ENCODE assay signal across 8 cellular contexts in the genomic region with DNA sequence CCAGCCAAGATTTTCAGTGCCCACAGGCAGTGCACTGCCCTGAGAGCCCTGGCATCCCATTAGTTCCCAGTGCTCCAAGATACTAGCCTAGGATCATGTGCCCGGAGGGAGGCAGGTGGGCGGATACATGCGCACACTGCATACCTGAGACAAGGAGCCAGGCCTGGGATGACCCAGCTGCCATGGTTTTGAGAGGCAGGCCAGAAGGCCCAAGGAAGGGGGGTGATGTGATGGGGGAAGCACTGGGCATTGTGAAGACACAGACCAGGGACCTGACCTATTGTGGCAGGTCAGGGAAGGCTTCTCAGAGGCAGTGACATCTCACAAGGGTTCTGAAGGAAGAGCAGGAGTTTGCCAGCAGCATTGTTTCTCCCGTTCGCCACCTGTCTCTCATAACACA. TPM values are rescaled to one million over a fixed set of nuclear protein-coding genes. Genes with fewer than 3 reads are reported as not detected.
DNase-seq lines count a peak whose midpoint lies in the region; ATAC-seq and TF ChIP-seq lines count a peak whose summit lies in the region.

No MANE protein-coding gene starts in this region.

- peaks cover 59% of the 10 kb centered on the region for H3K4me1 Mint-ChIP-seq in brain
- H3K4me1 Mint-ChIP-seq in mesothelial cell of epicardium = peaks cover 43% of the 10 kb centered on the region

- intact Hi-C loops in sciatic nerve (cut with DNase I) = no loop called here

- H3K4me3 ChIP-seq in AG10803 (ENCODE audit: low read length) = peak overlapping the region; percentile 84

- H3K27ac ChIP-seq in KOPT-K1 (ENCODE audit: low read depth, low read length, poor library complexity, severe bottlenecking) = peak overlapping the region; percentile 69

- peaks cover 5% of the 10 kb centered on the region for H3K36me3 Mint-ChIP-seq in brain
- H3K36me3 Mint-ChIP-seq in mesothelial cell of epicardium = peaks cover 12% of the 10 kb centered on the region

- H3K4me3 Mint-ChIP-seq in brain (peak overlapping the region in 4 of 5 experiments; percentile 28 to 78 (median 56)), mesothelial cell of epicardium (no peak overlapping the region)

- H3K9me3 ChIP-seq in KOPT-K1 (ENCODE audit: insufficient read depth, low read length, poor library complexity, severe bottlenecking) = no peaks in the 10 kb centered on the region

- H3K27ac Mint-ChIP-seq in brain (peak overlapping the region in 4 of 5 experiments; percentile 77 to 91 (median 82)), mesothelial cell of epicardium (peak overlapping the region; percentile 88)

- H3K27me3 Mint-ChIP-seq in brain (peaks cover 4% of the 10 kb centered on the region), mesothelial cell of epicardium (ENCODE audit: low read depth) (peaks cover 5% of the 10 kb centered on the region)

- peaks cover 56% of the 10 kb centered on the region for H3K36me3 ChIP-seq in KOPT-K1 (ENCODE audit: insufficient read depth, low read length)

- TF ChIP-seq CTCF in AG10803 (conservative IDR thresholded peaks at IDR 0.05; ENCODE audit: low read length) (no peak), brain (conservative IDR thresholded peaks at IDR 0.05) (no peak), mesothelial cell of epicardium (IDR thresholded peaks at IDR 0.05; ENCODE audit: unreplicated experiment) (no peak)

- no peak for ATAC-seq in sciatic nerve

- DNase-seq in AG10803 (ENCODE audit: low read depth) (no peak), mesothelial cell of epicardium (ENCODE audit: low spot score in 2 of 2, unreplicated experiment in 2 of 2) (no peak), NCI-H2171 treated with DMSO at 0.1 percent for 48 hours (lab: John Stamatoyannopoulos, UW) (no peak), sciatic nerve (ENCODE audit: low spot score) (no peak), NCI-H524 (lab: John Stamatoyannopoulos, UW) (no peak), SIG-M5 (lab: John Stamatoyannopoulos, UW) (no peak)

- H3K9me3 Mint-ChIP-seq in brain = peaks cover 0 to 4% (median 0%) of the 10 kb centered on the region in 5 experiments
- no peaks in the 10 kb centered on the region for H3K9me3 Mint-ChIP-seq in mesothelial cell of epicardium

RNA-seq across cellular contexts. Expression of a gene that starts 3.6 kb away (rescaled TPM):
- 0.27 TPM for polyA plus RNA-seq in brain (ENCODE audit: insufficient read depth, low read depth, low replicate concordance)
- 8.9 to 11.1 TPM (median 9.2 TPM) in 3 replicates for total RNA-seq in mesothelial cell of epicardium
- total RNA-seq in sciatic nerve = 5.8 TPM

RNA-seq across cellular contexts. Expression of a gene that starts 36.6 kb away (rescaled TPM):
- 129 TPM for polyA plus RNA-seq in brain (ENCODE audit: insufficient read depth, low read depth, low replicate concordance)
- 58.2 to 58.7 TPM (median 58.4 TPM) in 3 replicates for total RNA-seq in mesothelial cell of epicardium
- 52.7 TPM for total RNA-seq in sciatic nerve
